Comparison of ENCODE assay signal across 9 cellular contexts in the genomic region with DNA sequence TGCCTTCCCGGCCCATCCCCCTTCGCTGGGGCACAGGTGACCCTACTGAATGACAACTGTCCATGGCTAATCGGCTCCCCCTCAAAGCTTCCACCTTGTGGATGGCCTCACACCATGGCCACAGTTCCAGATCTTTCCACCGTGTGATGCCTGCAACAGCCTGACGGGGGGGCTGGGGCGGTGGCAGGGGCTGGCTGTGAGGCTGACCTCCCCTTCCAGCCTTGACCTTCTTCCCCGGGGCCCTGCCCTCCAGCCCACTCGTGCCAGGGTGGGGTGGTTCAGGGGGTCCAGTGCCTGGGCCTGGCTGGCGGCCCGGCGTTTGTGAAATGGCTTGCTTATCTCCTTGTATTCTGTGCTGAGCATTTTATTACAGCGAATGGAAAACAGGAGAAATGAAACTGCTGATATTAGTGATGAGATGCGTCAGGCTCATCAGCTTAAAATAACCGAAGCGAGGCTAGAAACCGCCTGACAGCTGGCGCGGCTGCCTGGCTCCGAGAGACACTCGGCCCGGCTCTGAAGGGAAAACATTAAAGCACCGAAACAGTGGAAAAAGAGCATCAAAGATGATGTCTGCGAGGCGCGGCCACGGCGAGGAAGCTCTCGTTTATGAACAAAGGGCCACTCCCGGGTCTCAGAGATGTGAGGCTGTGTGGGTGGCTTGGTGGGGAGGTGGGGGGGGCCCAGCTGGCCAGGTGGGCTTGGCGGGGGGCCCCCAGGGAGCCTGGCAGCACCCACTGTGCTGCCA. TPM values are rescaled to one million over a fixed set of nuclear protein-coding genes. Genes with fewer than 3 reads are reported as not detected.
A peak's percentile ranks its signal among the peaks of the same experiment; 100 is the strongest.
DNase-seq lines count a peak whose midpoint lies in the region; ATAC-seq and TF ChIP-seq lines count a peak whose summit lies in the region.
"Had no signal": no experiment of that assay in that cellular context is flagged by ENCODE, and none has a peak within 500 bp of the region (broad histone marks: within the 10 kb centered on the region; RNA-seq: fewer than 3 reads in every experiment).

No MANE protein-coding gene starts in this region.

- H3K79me2 ChIP-seq in SK-N-SH (ENCODE audit: insufficient read depth) (no peaks in the 10 kb centered on the region), Loucy (ENCODE audit: insufficient read depth, low read length) (no peaks in the 10 kb centered on the region)

- no peak for ATAC-seq in SK-N-SH treated with all-trans-retinoic acid at 6 μM for 48 hours

- H3K9me3 ChIP-seq in SK-N-SH (no peaks in the 10 kb centered on the region), Loucy (ENCODE audit: insufficient read depth, low read depth, low read length) (no peaks in the 10 kb centered on the region), right atrium auricular region (no peaks in the 10 kb centered on the region)

- 78% methylated on average over 23 of the region's 30 CpGs for WGBS in SK-N-SH (ENCODE audit: low lambda C conversion rate)

- CTCF ChIA-PET in SK-N-SH (lab: Yijun Ruan, JAX): interaction anchor here (0.6 to 1.5 kb wide), 5 partner anchors 9 to 91 kb away, joined by 3 to 5 read pairs (median 4); no protein-coding TSS in a partner anchor

- H4K20me1 ChIP-seq in SK-N-SH (ENCODE audit: insufficient read depth): no peaks in the 10 kb centered on the region
- no peaks in the 10 kb centered on the region for H4K20me1 ChIP-seq in Loucy (ENCODE audit: insufficient read depth, low read length, poor library complexity, severe bottlenecking)

- TF ChIP-seq RAD21 in SK-N-SH (IDR thresholded peaks at IDR 0.05; ENCODE audit: low read length): no peak

- peaks cover 17% of the 10 kb centered on the region for H3K36me3 Mint-ChIP-seq in activated T-helper 2 cell treated with anti-CD3 and anti-CD28 coated beads, Interferon-gamma antibody, Interleukin-2, Interleukin-4, amounts not matched to agents 10 μg/mL and 5 μg/mL and 100 μg/mL, durations not matched to agents 14 hours and 24 hours and 36 hours (ENCODE audit: low read depth)

- no peaks in the 10 kb centered on the region for H3K9me2 ChIP-seq in SK-N-SH
- H3K9me2 ChIP-seq in Loucy (replicated peaks; ENCODE audit: low read depth, low read length): no peaks in the 10 kb centered on the region

- no peak for TF ChIP-seq CTCF in SK-N-SH (IDR thresholded peaks at IDR 0.05)
- TF ChIP-seq CTCF in Loucy (conservative IDR thresholded peaks at IDR 0.05; ENCODE audit: low read length): peak; percentile 39
- TF ChIP-seq CTCF in right atrium auricular region (IDR thresholded peaks at IDR 0.05): peak in 1 of 2 donors; percentile 15

- peaks cover 4% of the 10 kb centered on the region for H3K27me3 Mint-ChIP-seq in activated T-helper 2 cell treated with anti-CD3 and anti-CD28 coated beads, Interferon-gamma antibody, Interleukin-2, Interleukin-4, amounts not matched to agents 10 μg/mL and 5 μg/mL and 100 μg/mL, durations not matched to agents 14 hours and 24 hours and 36 hours (ENCODE audit: low read depth)

- no peaks in the 10 kb centered on the region for H3K27me3 ChIP-seq in SK-N-SH (ENCODE audit: insufficient read depth)
- no peaks in the 10 kb centered on the region for H3K27me3 ChIP-seq in Loucy (ENCODE audit: insufficient read depth, low read length, poor library complexity, severe bottlenecking)
- H3K27me3 ChIP-seq in right atrium auricular region: no peaks in the 10 kb centered on the region

- no peak overlapping the region for H3K4me2 ChIP-seq in SK-N-SH
- H3K4me2 ChIP-seq in Loucy (ENCODE audit: low read depth, low read length, poor library complexity, severe bottlenecking): no peak overlapping the region

- H3K4me1 ChIP-seq in SK-N-SH (ENCODE audit: control insufficient read depth in 1 of 2, insufficient read depth in 2 of 2, low read depth in 1 of 2, low read length in 1 of 2): peaks cover 2 to 8% of the 10 kb centered on the region in 2 experiments; a peak in 3 of 4 replicates
- peaks cover 44% of the 10 kb centered on the region for H3K4me1 ChIP-seq in Loucy (ENCODE audit: insufficient read depth, low read length, poor library complexity, severe bottlenecking)
- peaks cover 0 to 31% of the 10 kb centered on the region in 2 donors for H3K4me1 ChIP-seq in right atrium auricular region

- H3K4me3 ChIP-seq in SK-N-SH (ENCODE audit: low read depth in 2 of 2, low read length in 1 of 2) (no peak overlapping the region), Loucy (ENCODE audit: low read length, poor library complexity, severe bottlenecking) (no peak overlapping the region), right atrium auricular region (peak overlapping the region; percentile 24 to 38)

- H3K9ac ChIP-seq in SK-N-SH (no peak overlapping the region), Loucy (ENCODE audit: low read depth, low read length, poor library complexity, severe bottlenecking) (no peak overlapping the region)

- no peak overlapping the region for H2AFZ ChIP-seq in SK-N-SH (ENCODE audit: low read depth)
- H2AFZ ChIP-seq in Loucy (ENCODE audit: low read length): no peak overlapping the region

- H3K4me1 Mint-ChIP-seq in activated T-helper 2 cell treated with anti-CD3 and anti-CD28 coated beads, Interferon-gamma antibody, Interleukin-2, Interleukin-4, amounts not matched to agents 10 μg/mL and 5 μg/mL and 100 μg/mL, durations not matched to agents 14 hours and 24 hours and 36 hours (ENCODE audit: low read depth): peaks cover 45% of the 10 kb centered on the region

- no peak for TF ChIP-seq EP300 in SK-N-SH (IDR thresholded peaks at IDR 0.05; ENCODE audit: borderline replicate concordance in 1 of 2, low read depth in 1 of 2, low read length in 1 of 2)

- H3F3A ChIP-seq in SK-N-SH (replicated peaks; ENCODE audit: insufficient read depth) (peaks cover 2% of the 10 kb centered on the region), Loucy (ENCODE audit: low read depth) (no peaks in the 10 kb centered on the region)

- H3K9me3 Mint-ChIP-seq in activated T-helper 2 cell treated with anti-CD3 and anti-CD28 coated beads, Interferon-gamma antibody, Interleukin-2, Interleukin-4, amounts not matched to agents 10 μg/mL and 5 μg/mL and 100 μg/mL, durations not matched to agents 14 hours and 24 hours and 36 hours: peaks cover 7% of the 10 kb centered on the region

- no peaks in the 10 kb centered on the region for H3K36me3 ChIP-seq in SK-N-SH (replicated peaks in 1 of 2; ENCODE audit: control insufficient read depth in 1 of 2, insufficient read depth in 2 of 2, low read length in 1 of 2)
- H3K36me3 ChIP-seq in Loucy (ENCODE audit: insufficient read depth, low read length): no peaks in the 10 kb centered on the region
- no peaks in the 10 kb centered on the region for H3K36me3 ChIP-seq in right atrium auricular region

- H3K4me3 Mint-ChIP-seq in activated T-helper 2 cell treated with anti-CD3 and anti-CD28 coated beads, Interferon-gamma antibody, Interleukin-2, Interleukin-4, amounts not matched to agents 10 μg/mL and 5 μg/mL and 100 μg/mL, durations not matched to agents 14 hours and 24 hours and 36 hours (ENCODE audit: low read depth): peak overlapping the region; percentile 75

- H3K27ac Mint-ChIP-seq in activated T-helper 2 cell treated with anti-CD3 and anti-CD28 coated beads, Interferon-gamma antibody, Interleukin-2, Interleukin-4, amounts not matched to agents 10 μg/mL and 5 μg/mL and 100 μg/mL, durations not matched to agents 14 hours and 24 hours and 36 hours: peak overlapping the region; percentile 97

- no peak overlapping the region for H3K27ac ChIP-seq in SK-N-SH (ENCODE audit: low read depth in 2 of 2, low read length in 1 of 2)
- peak overlapping the region; percentile 93 to 98 for H3K27ac ChIP-seq in right atrium auricular region

- POLR2A ChIA-PET in SK-N-SH (lab: Yijun Ruan, JAX): interaction anchor here (0.9 to 1.4 kb wide), 2 partner anchors 9 to 125 kb away, joined by 3 to 4 read pairs; a partner anchor contains a TSS

- intact Hi-C loops in activated T-helper 2 cell treated with anti-CD3 and anti-CD28 coated beads, Interferon-gamma antibody, Interleukin-2, Interleukin-4, amounts not matched to agents 10 μg/mL and 5 μg/mL and 100 μg/mL, durations not matched to agents 14 hours and 24 hours and 36 hours (cut with micrococcal nuclease): loop anchor here (1.0 to 5.0 kb wide), 2 partner anchors 15 to 127 kb away; a partner anchor contains a TSS

- DNase-seq in SK-N-SH: peak; percentile 77
- DNase-seq in activated T-helper 2 cell treated with anti-CD3 and anti-CD28 coated beads, Interferon-gamma antibody, Interleukin-2, Interleukin-4, amounts not matched to agents 10 μg/mL and 5 μg/mL and 100 μg/mL, durations not matched to agents 14 hours and 24 hours and 36 hours (ENCODE audit: low spot score): peak; percentile 48
- peak; percentile 79 for DNase-seq in right atrium auricular region (ENCODE audit: low spot score)
- DNase-seq in stimulated activated CD4-positive, alpha-beta T cell treated with anti-CD3 and anti-CD28 coated beads, Interleukin-15, amount 100 ng/mL, for 1 hour (ENCODE audit: low read depth in 1 of 2, low spot score in 1 of 2): peak; percentile 43 to 51
- DNase-seq in DMS79 treated with DMSO at 0.1 percent for 48 hours (lab: John Stamatoyannopoulos, UW): no peak
- no peak for DNase-seq in SHP77 treated with DMSO at 0.1 percent for 48 hours (lab: John Stamatoyannopoulos, UW)

TF ChIP-seq in SK-N-SH treated with all-trans-retinoic acid at 6 μM for 48 hours, 23 proteins besides CTCF, POLR2A, EP300 and RAD21:
- no peak for TF ChIP-seq BACH2 (CRISPR knock-in tag; IDR thresholded peaks at IDR 0.05; ENCODE audit: borderline replicate concordance)

RNA-seq across cellular contexts. Expression of a gene that starts 0.9 kb away (rescaled TPM):
- polyA plus RNA-seq in SK-N-SH (2012; rRNA removed): not detected in 2 replicates
- polyA plus RNA-seq in SK-N-SH (2012; cell fraction: cytosol; rRNA removed): not detected in 2 replicates
- not detected in 2 replicates for polyA plus RNA-seq in SK-N-SH (2012; cell fraction: nucleus; rRNA removed)
- total RNA-seq in activated T-helper 2 cell treated with anti-CD3 and anti-CD28 coated beads, Interferon-gamma antibody, Interleukin-2, Interleukin-4, amounts not matched to agents 10 μg/mL and 5 μg/mL and 100 μg/mL, durations not matched to agents 14 hours and 24 hours and 36 hours: 42.0 and 44.7 TPM in 2 replicates
- 10 to 100 TPM in 1 of 2 donors, 1 to 10 TPM in 1; 1.0 to 17.5 TPM for total RNA-seq in right atrium auricular region
- total RNA-seq: glomerular endothelial cell had no signal

RNA-seq across cellular contexts. Expression of a gene that starts 9.9 kb away (rescaled TPM):
- not detected in 2 replicates for polyA plus RNA-seq in SK-N-SH (2012; rRNA removed)
- not detected in 2 replicates for polyA plus RNA-seq in SK-N-SH (2012; cell fraction: cytosol; rRNA removed)
- polyA plus RNA-seq in SK-N-SH (2012; cell fraction: nucleus; rRNA removed): not detected in 2 replicates
- 0.09 and 0.30 TPM in 2 replicates for total RNA-seq in activated T-helper 2 cell treated with anti-CD3 and anti-CD28 coated beads, Interferon-gamma antibody, Interleukin-2, Interleukin-4, amounts not matched to agents 10 μg/mL and 5 μg/mL and 100 μg/mL, durations not matched to agents 14 hours and 24 hours and 36 hours
- total RNA-seq in right atrium auricular region: not detected
- total RNA-seq: glomerular endothelial cell had no signal

RNA-seq across cellular contexts. Expression of a gene that starts 50.6 kb away (rescaled TPM):
- 0.05 TPM in 1 of 2 replicates, not detected in the other for polyA plus RNA-seq in SK-N-SH (2012; rRNA removed)
- polyA plus RNA-seq in SK-N-SH (2012; cell fraction: cytosol; rRNA removed): 0.03 and 0.07 TPM in 2 replicates
- 0.54 and 0.62 TPM in 2 replicates for polyA plus RNA-seq in SK-N-SH (2012; cell fraction: nucleus; rRNA removed)
- total RNA-seq in activated T-helper 2 cell treated with anti-CD3 and anti-CD28 coated beads, Interferon-gamma antibody, Interleukin-2, Interleukin-4, amounts not matched to agents 10 μg/mL and 5 μg/mL and 100 μg/mL, durations not matched to agents 14 hours and 24 hours and 36 hours: 3.2 and 3.9 TPM in 2 replicates
- under 1 TPM in 1 of 2 donors, not detected in 1; 0.31 TPM for total RNA-seq in right atrium auricular region

Comparison
In these comparisons a context has a peak if more than half of its experiments do, and no peak if none do; other contexts are left out.
1. DNase-seq: peak in SK-N-SH (single experiment), activated T-helper 2 cell treated with anti-CD3 and anti-CD28 coated beads, Interferon-gamma antibody, Interleukin-2, Interleukin-4, amounts not matched to agents 10 μg/mL and 5 μg/mL and 100 μg/mL, durations not matched to agents 14 hours and 24 hours and 36 hours (single experiment), right atrium auricular region (single experiment) and stimulated activated CD4-positive, alpha-beta T cell treated with anti-CD3 and anti-CD28 coated beads, Interleukin-15, amount 100 ng/mL, for 1 hour (2 of 2); none in DMS79 treated with DMSO at 0.1 percent for 48 hours (single experiment) and SHP77 treated with DMSO at 0.1 percent for 48 hours (single experiment).
2. H3K27ac ChIP-seq: peak in right atrium auricular region (2 of 2); none in SK-N-SH (0 of 2).
3. H3K4me3 ChIP-seq: peak in right atrium auricular region (2 of 2); none in SK-N-SH (0 of 2) and Loucy (single experiment).